In genomic region chr10:93904901-93905300, GRCh38 we compare ENCODE assay signal across 22 cellular contexts.
"Had no signal": no experiment of that assay in that cellular context is flagged by ENCODE, and none has a peak within 500 bp of the region (broad histone marks: within the 10 kb centered on the region; RNA-seq: fewer than 3 reads in every experiment).

No MANE protein-coding gene starts in this region.

- H3K27ac Mint-ChIP-seq: activated CD4-positive, alpha-beta memory T cell treated with anti-CD3 and anti-CD28 coated beads, Interleukin-2, amount 10 ng/mL, durations not matched to agents 7 days and 5 days; activated CD4-positive, alpha-beta T cell treated with anti-CD3 and anti-CD28 coated beads, Interleukin-2, amount 10 ng/mL, durations not matched to agents 24 days and 14 days; activated naive CD8-positive, alpha-beta T cell treated with anti-CD3 and anti-CD28 coated beads, Interleukin-2, amount 50 U/mL, for 24 hours; activated T-cell treated with anti-CD3 and anti-CD28 coated beads, Interleukin-2, amount 50 U/mL, for 72 hours; brain; neural progenitor cell; progenitor cell of endocrine pancreas; T-helper 2 cell treated with Interferon-gamma antibody and Interleukin-4, amounts not matched to agents 5 μg/mL and 100 μg/mL, for 36 hours; type B pancreatic cell had no signal

- H3K27me3 Mint-ChIP-seq: activated CD4-positive, alpha-beta memory T cell treated with anti-CD3 and anti-CD28 coated beads, Interleukin-2, amount 10 ng/mL, durations not matched to agents 7 days and 5 days; activated CD4-positive, alpha-beta T cell treated with anti-CD3 and anti-CD28 coated beads, Interleukin-2, amount 10 ng/mL, durations not matched to agents 24 days and 14 days; activated naive CD8-positive, alpha-beta T cell treated with anti-CD3 and anti-CD28 coated beads, Interleukin-2, amount 50 U/mL, for 24 hours; brain; naive thymus-derived CD4-positive, alpha-beta T cell; progenitor cell of endocrine pancreas; type B pancreatic cell had no signal

- H3K4me3 ChIP-seq: neural progenitor cell, thoracic aorta had no signal

- H3K9me3 Mint-ChIP-seq: activated CD4-positive, alpha-beta memory T cell treated with anti-CD3 and anti-CD28 coated beads, Interleukin-2, amount 10 ng/mL, durations not matched to agents 7 days and 5 days; activated naive CD8-positive, alpha-beta T cell treated with anti-CD3 and anti-CD28 coated beads, Interleukin-2, amount 50 U/mL, for 24 hours; activated T-cell treated with anti-CD3 and anti-CD28 coated beads, Interleukin-2, amount 50 U/mL, for 72 hours; brain; neural progenitor cell; T-helper 2 cell treated with Interferon-gamma antibody and Interleukin-4, amounts not matched to agents 5 μg/mL and 100 μg/mL, for 36 hours; type B pancreatic cell had no signal

- H3K4me1 ChIP-seq: foreskin keratinocyte had no signal

- H3K9me3 ChIP-seq: thoracic aorta had no signal

- H3K27ac ChIP-seq: foreskin keratinocyte, neural progenitor cell, thoracic aorta, VCaP had no signal

- H3K4me1 Mint-ChIP-seq: brain, neural progenitor cell had no signal

- H3K27me3 ChIP-seq: foreskin keratinocyte, neural progenitor cell had no signal

- H3K4me3 Mint-ChIP-seq: activated CD4-positive, alpha-beta memory T cell treated with anti-CD3 and anti-CD28 coated beads, Interleukin-2, amount 10 ng/mL, durations not matched to agents 7 days and 5 days; activated CD4-positive, alpha-beta T cell treated with anti-CD3 and anti-CD28 coated beads, Interleukin-2, amount 10 ng/mL, durations not matched to agents 24 days and 14 days; activated naive CD8-positive, alpha-beta T cell treated with anti-CD3 and anti-CD28 coated beads, Interleukin-2, amount 50 U/mL, for 24 hours; activated T-cell treated with anti-CD3 and anti-CD28 coated beads, Interleukin-2, amount 50 U/mL, for 72 hours; brain; neural progenitor cell; T-helper 2 cell treated with Interferon-gamma antibody and Interleukin-4, amounts not matched to agents 5 μg/mL and 100 μg/mL, for 36 hours; type B pancreatic cell had no signal

- ATAC-seq: activated CD4-positive, CD25-positive, alpha-beta regulatory T cell treated with anti-CD3 and anti-CD28 coated beads, Interleukin-2, amount 50 U/mL, for 24 hours; activated naive CD8-positive, alpha-beta T cell treated with anti-CD3 and anti-CD28 coated beads, Interleukin-2, amount 50 U/mL, for 24 hours; activated T-cell treated with anti-CD3 and anti-CD28 coated beads, Interleukin-2, amount 50 U/mL, for 72 hours; foreskin keratinocyte; naive thymus-derived CD4-positive, alpha-beta T cell had no signal

- H2AFZ ChIP-seq: neural progenitor cell had no signal

- DNase-seq: activated CD4-positive, alpha-beta memory T cell treated with anti-CD3 and anti-CD28 coated beads, Interleukin-2, amount 10 ng/mL, durations not matched to agents 7 days and 5 days; activated effector memory CD4-positive, alpha-beta T cell treated with anti-CD3 and anti-CD28 coated beads, Interleukin-2, amount 50 U/mL, for 16 hours; activated naive CD4-positive, alpha-beta T cell treated with anti-CD3 and anti-CD28 coated beads, Interleukin-2, amount 50 U/mL, for 16 hours; activated naive CD8-positive, alpha-beta T cell treated with anti-CD3 and anti-CD28 coated beads, Interleukin-2, amount 50 U/mL, for 24 hours; activated T-cell treated with anti-CD3 and anti-CD28 coated beads, Interleukin-2, amount 50 U/mL, for 72 hours; dermis blood vessel endothelial cell; effector CD8-positive, alpha-beta T cell; foreskin keratinocyte; kidney; naive thymus-derived CD4-positive, alpha-beta T cell; retina; stimulated activated CD4-positive, alpha-beta T cell treated with anti-CD3 and anti-CD28 coated beads, Interleukin-4, amount 100 ng/mL, for 1 hour; stimulated activated naive CD4-positive, alpha-beta T cell had no signal

- H3K9ac ChIP-seq: neural progenitor cell had no signal

- H3K4me2 ChIP-seq: neural progenitor cell had no signal

- H3K36me3 ChIP-seq: thoracic aorta had no signal
